In genomic region chr15:74127255-74127953, GRCh38 we compare ENCODE assay signal across 8 cellular contexts. TPM values are rescaled to one million over a fixed set of nuclear protein-coding genes. Genes with fewer than 3 reads are reported as not detected.
A peak's percentile ranks its signal among the peaks of the same experiment; 100 is the strongest.
DNase-seq lines count a peak whose midpoint lies in the region; ATAC-seq, FAIRE-seq and TF ChIP-seq lines count a peak whose summit lies in the region.

No MANE protein-coding gene starts in this region.

- no peaks in the 10 kb centered on the region for H3K36me3 ChIP-seq in BJ (ENCODE audit: control insufficient read depth, insufficient read depth, low read length)
- H3K36me3 ChIP-seq in bronchial epithelial cell (ENCODE audit: control insufficient read depth, insufficient read depth, low read length): no peaks in the 10 kb centered on the region

- TF ChIP-seq CTCF in BJ (IDR thresholded peaks at IDR 0.05; ENCODE audit: insufficient read depth, low read depth, low read length) (peak; percentile 100), bronchial epithelial cell (IDR thresholded peaks at IDR 0.05; ENCODE audit: insufficient read depth, low read length, severe bottlenecking) (peak; percentile 99)

- DNase-seq in BJ (ENCODE audit: low read depth): no peak
- DNase-seq in H4 (ENCODE audit: low spot score): peak; percentile 85
- peak; percentile 83 for DNase-seq in NCI-H2196 (lab: John Stamatoyannopoulos, UW; ENCODE audit: unreplicated experiment)
- peak; percentile 70 to 84 (median 78) for DNase-seq in activated CD4-positive, CD25-positive, alpha-beta regulatory T cell (lab: John Stamatoyannopoulos, UW)
- DNase-seq in bronchial epithelial cell (ENCODE audit: low read depth): peak; percentile 44
- peak; percentile 83 for DNase-seq in iris pigment epithelial cell (ENCODE audit: low read depth)
- peak; percentile 74 to 89 for DNase-seq in stimulated activated CD4-positive, alpha-beta T cell treated with anti-CD3 and anti-CD28 coated beads, Interleukin-12 subunit alpha, Interleukin-12 subunit beta, amount 100 ng/mL, for 24 hours (ENCODE audit: low read depth in 2 of 2)

- ATAC-seq in HG02588 (IDR thresholded peaks at IDR 0.05; ENCODE audit: unreplicated experiment): no peak

- no peak for FAIRE-seq in bronchial epithelial cell (lab: Jason Lieb, UNC)

- H3K4me3 ChIP-seq in BJ (ENCODE audit: low read depth, low read length): peak overlapping the region; percentile 34
- peak overlapping the region; percentile 26 for H3K4me3 ChIP-seq in bronchial epithelial cell (ENCODE audit: low read depth, low read length)

- H3K27me3 ChIP-seq in BJ (ENCODE audit: control insufficient read depth, insufficient read depth, low read length) (peaks cover 56% of the 10 kb centered on the region), bronchial epithelial cell (ENCODE audit: control insufficient read depth, insufficient read depth, low read length) (peaks cover 51% of the 10 kb centered on the region)

- POLR2A ChIA-PET in BJ (lab: Charles Lee): interaction anchor here (0.6 kb wide), 1 partner anchor 180 kb away, joined by 4 read pairs; no protein-coding TSS in a partner anchor

- CTCF ChIA-PET in BJ (lab: Yijun Ruan, JAX): interaction anchor here (0.6 to 6.5 kb wide), 27 partner anchors 8 to 200 kb away, joined by 3 to 86 read pairs (median 5); partner anchors contain the start of gene ISLR

RNA-seq across cellular contexts. Expression of gene ISLR2, which starts 3.0 kb away (rescaled TPM):
- 0.02 TPM in 2 replicates for polyA plus RNA-seq in BJ (2011; rRNA removed)
- polyA minus RNA-seq in BJ (2011; rRNA and poly(A)+ RNA removed): 0.05 TPM in 1 of 2 replicates, not detected in the other
- not detected in 2 replicates for total RNA-seq in H4 (2014; rRNA removed; shearing (Covaris generic))
- total RNA-seq in bronchial epithelial cell: not detected in 2 replicates

RNA-seq across cellular contexts. Expression of gene GOLGA6A, which starts 45.1 kb away (rescaled TPM):
- polyA plus RNA-seq in BJ (2011; rRNA removed): not detected in 2 replicates
- polyA minus RNA-seq in BJ (2011; rRNA and poly(A)+ RNA removed): not detected in 2 replicates
- total RNA-seq in H4 (2014; rRNA removed; shearing (Covaris generic)): not detected in 2 replicates
- total RNA-seq in bronchial epithelial cell: 0.13 TPM in 1 of 2 replicates, not detected in the other

RNA-seq across cellular contexts. Expression of gene ISLR, which starts 46.1 kb away (rescaled TPM):
- polyA plus RNA-seq in BJ (2011; rRNA removed): 33.7 and 64.0 TPM in 2 replicates
- polyA minus RNA-seq in BJ (2011; rRNA and poly(A)+ RNA removed): 17.2 and 20.8 TPM in 2 replicates
- 0.06 TPM in 1 of 2 replicates, not detected in the other for total RNA-seq in H4 (2014; rRNA removed; shearing (Covaris generic))
- total RNA-seq in bronchial epithelial cell: 0.26 and 0.53 TPM in 2 replicates
